Comparison of ENCODE assay signal across 16 cellular contexts in the genomic region with DNA sequence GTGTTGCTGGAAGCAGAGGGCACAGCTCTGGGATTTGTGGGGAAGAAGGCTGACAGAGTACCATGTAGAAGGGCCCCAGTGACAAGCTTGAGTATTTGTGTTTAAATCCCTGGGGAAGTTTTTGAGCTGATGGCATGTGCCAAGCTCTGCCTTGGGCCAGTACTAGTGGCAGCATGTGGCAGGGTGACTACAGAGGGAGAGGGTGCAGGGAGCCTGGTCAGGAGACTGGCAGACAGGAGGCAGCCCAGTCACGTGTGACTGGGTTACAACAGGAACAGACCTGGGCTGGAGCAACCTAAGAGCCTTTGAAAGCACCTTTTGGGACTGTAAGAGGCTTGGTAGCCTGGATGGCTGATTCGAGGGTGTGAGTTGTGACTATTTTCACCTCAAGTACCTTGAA.
DNase-seq lines count a peak whose midpoint lies in the region; ATAC-seq and TF ChIP-seq lines count a peak whose summit lies in the region.
"Had no signal": no experiment of that assay in that cellular context is flagged by ENCODE, and none has a peak within 500 bp of the region (broad histone marks: within the 10 kb centered on the region; RNA-seq: fewer than 3 reads in every experiment).

No MANE protein-coding gene starts in this region.

- H3K27me3 ChIP-seq in right cardiac atrium (ENCODE audit: control insufficient read depth, insufficient read depth) (no peaks in the 10 kb centered on the region), thyroid gland (no peaks in the 10 kb centered on the region), testis (no peaks in the 10 kb centered on the region)
- H3K27me3 ChIP-seq in BLaER1 treated with 17β-estradiol and CSF1 and Interleukin-3, amounts not matched to agents 10 nM and 100 nM, result 0 out of 22 replicates have a peak, but pooled peaks cover 0 to 10% (median 0%) of the 10 kb centered on the region in 11 experiments

- H3K4me3 Mint-ChIP-seq in glutamatergic neuron (ENCODE audit: unreplicated experiment), result no peak overlapping the region
- H3K4me3 Mint-ChIP-seq: CD4-positive, alpha-beta memory T cell had no signal

- H3K4me1 ChIP-seq in right cardiac atrium (ENCODE audit: control insufficient read depth, insufficient read depth, low read length) (peaks cover 35% of the 10 kb centered on the region), thyroid gland (peaks cover 0 to 34% of the 10 kb centered on the region in 2 donors), testis (peaks cover 15% of the 10 kb centered on the region)
- peaks cover 0 to 54% (median 43%) of the 10 kb centered on the region in 10 experiments; a peak in 16 of 20 replicates for H3K4me1 ChIP-seq in BLaER1 treated with 17β-estradiol and CSF1 and Interleukin-3, amounts not matched to agents 10 nM and 100 nM

- DNase-seq in Right ventricle myocardium inferior (ENCODE audit: missing footprints), result peak; percentile 13
- DNase-seq in right cardiac atrium, result no peak
- DNase-seq in glutamatergic neuron, result no peak
- DNase-seq in thyroid gland, result peak; percentile 30 to 52
- DNase-seq in testis, result no peak
- no peak for DNase-seq in GF-D8 (lab: John Stamatoyannopoulos, UW)
- DNase-seq: ACHN; CD4-positive, alpha-beta memory T cell; DMS153; GM23248 had no signal

- TF ChIP-seq POLR2A in thyroid gland (IDR thresholded peaks at IDR 0.05) (no peak), testis (IDR thresholded peaks at IDR 0.05) (no peak)

- ATAC-seq in Right ventricle myocardium inferior (peak; percentile 20), right cardiac atrium (no peak)
- ATAC-seq: GM12878, HCT116, K562 had no signal

- no peak overlapping the region for H3K9ac ChIP-seq in BLaER1 treated with 17β-estradiol and CSF1 and Interleukin-3, amounts not matched to agents 10 nM and 100 nM
- H3K9ac ChIP-seq: GM23248 had no signal

- peaks cover 5% of the 10 kb centered on the region for H3K9me3 Mint-ChIP-seq in glutamatergic neuron (ENCODE audit: unreplicated experiment)
- H3K9me3 Mint-ChIP-seq: CD4-positive, alpha-beta memory T cell had no signal

- TF ChIP-seq CTCF in glutamatergic neuron (IDR thresholded peaks at IDR 0.05; ENCODE audit: partially characterized antibody, unreplicated experiment) (no peak), thyroid gland (IDR thresholded peaks at IDR 0.05) (no peak), testis (IDR thresholded peaks at IDR 0.05) (no peak)

- H3K9me3 ChIP-seq in right cardiac atrium (ENCODE audit: control insufficient read depth, low read length) (no peaks in the 10 kb centered on the region), thyroid gland (no peaks in the 10 kb centered on the region), testis (no peaks in the 10 kb centered on the region)
- H3K9me3 ChIP-seq in BLaER1 treated with 17β-estradiol and CSF1 and Interleukin-3, amounts not matched to agents 10 nM and 100 nM (replicated peaks in 1 of 11), result no peaks in the 10 kb centered on the region

- no peaks in the 10 kb centered on the region for H3K36me3 ChIP-seq in BLaER1 treated with 17β-estradiol and CSF1 and Interleukin-3, amounts not matched to agents 10 nM and 100 nM
- H3K36me3 ChIP-seq in thyroid gland (no peaks in the 10 kb centered on the region), testis (ENCODE audit: low read depth, missing control alignments) (no peaks in the 10 kb centered on the region)

- intact Hi-C loops in Right ventricle myocardium inferior (cut with DNase I) (no loop called here), right cardiac atrium (cut with DNase I) (loop anchor here in 1 of 4 donors (5.0 kb wide), 1 partner anchor 42 kb away; no protein-coding TSS in a partner anchor), thyroid gland (cut with DNase I) (no loop called here), testis (cut with DNase I; ENCODE audit: low total_unique reads) (no loop called here)

- H3K27ac Mint-ChIP-seq in glutamatergic neuron (ENCODE audit: unreplicated experiment), result peak overlapping the region; percentile 29
- H3K27ac Mint-ChIP-seq: CD4-positive, alpha-beta memory T cell had no signal

- H3K27me3 Mint-ChIP-seq in glutamatergic neuron (ENCODE audit: unreplicated experiment), result peaks cover 9% of the 10 kb centered on the region

- H4K20me1 ChIP-seq in BLaER1 treated with 17β-estradiol and CSF1 and Interleukin-3, amounts not matched to agents 10 nM and 100 nM, result peaks cover 0 to 73% (median 29%) of the 10 kb centered on the region in 11 experiments; a peak in 11 of 22 replicates

- no peaks in the 10 kb centered on the region for H3K36me3 Mint-ChIP-seq in glutamatergic neuron (ENCODE audit: unreplicated experiment)
- H3K36me3 Mint-ChIP-seq: CD4-positive, alpha-beta memory T cell had no signal

- H3K27ac ChIP-seq in right cardiac atrium (ENCODE audit: low read length) (no peak overlapping the region), thyroid gland (no peak overlapping the region), testis (no peak overlapping the region)
- no peak overlapping the region for H3K27ac ChIP-seq in BLaER1 treated with 17β-estradiol and CSF1 and Interleukin-3, amounts not matched to agents 10 nM and 100 nM
- H3K27ac ChIP-seq: C4-2B, GM23248, HL-60 had no signal

- H3K4me1 Mint-ChIP-seq in glutamatergic neuron (ENCODE audit: low read depth, unreplicated experiment), result peaks cover 40% of the 10 kb centered on the region
- H3K4me1 Mint-ChIP-seq: CD4-positive, alpha-beta memory T cell had no signal

- no peak overlapping the region for H3K4me3 ChIP-seq in right cardiac atrium (ENCODE audit: low read length)
- no peak overlapping the region for H3K4me3 ChIP-seq in BLaER1 treated with 17β-estradiol and CSF1 and Interleukin-3, amounts not matched to agents 10 nM and 100 nM
- H3K4me3 ChIP-seq in thyroid gland (replicated peaks in 1 of 3), result no peak overlapping the region
- no peak overlapping the region for H3K4me3 ChIP-seq in testis
- H3K4me3 ChIP-seq: GM12878, GM23248, K562 had no signal

- 51% methylated on average over 2 of the region's 2 CpGs for WGBS in right cardiac atrium
- WGBS in thyroid gland, 2 donors, result 6 to 10% methylated on average over 2 of the region's 2 CpGs
- WGBS in testis, 2 donors, result 45 to 50% methylated on average over 2 of the region's 2 CpGs

- peak overlapping the region in 8 of 11 experiments; percentile 28 to 59 (median 46); a peak in 13 of 22 replicates for H3K4me2 ChIP-seq in BLaER1 treated with 17β-estradiol and CSF1 and Interleukin-3, amounts not matched to agents 10 nM and 100 nM

Comparison
In these comparisons a context has a peak if more than half of its experiments do, and no peak if none do; other contexts are left out.
1. DNase-seq: peak in Right ventricle myocardium inferior (single experiment) and thyroid gland (2 of 2); none in right cardiac atrium (0 of 3), glutamatergic neuron (single experiment), testis (single experiment) and GF-D8 (single experiment).